ENCODE assay signal across 33 cellular contexts in the genomic region with DNA sequence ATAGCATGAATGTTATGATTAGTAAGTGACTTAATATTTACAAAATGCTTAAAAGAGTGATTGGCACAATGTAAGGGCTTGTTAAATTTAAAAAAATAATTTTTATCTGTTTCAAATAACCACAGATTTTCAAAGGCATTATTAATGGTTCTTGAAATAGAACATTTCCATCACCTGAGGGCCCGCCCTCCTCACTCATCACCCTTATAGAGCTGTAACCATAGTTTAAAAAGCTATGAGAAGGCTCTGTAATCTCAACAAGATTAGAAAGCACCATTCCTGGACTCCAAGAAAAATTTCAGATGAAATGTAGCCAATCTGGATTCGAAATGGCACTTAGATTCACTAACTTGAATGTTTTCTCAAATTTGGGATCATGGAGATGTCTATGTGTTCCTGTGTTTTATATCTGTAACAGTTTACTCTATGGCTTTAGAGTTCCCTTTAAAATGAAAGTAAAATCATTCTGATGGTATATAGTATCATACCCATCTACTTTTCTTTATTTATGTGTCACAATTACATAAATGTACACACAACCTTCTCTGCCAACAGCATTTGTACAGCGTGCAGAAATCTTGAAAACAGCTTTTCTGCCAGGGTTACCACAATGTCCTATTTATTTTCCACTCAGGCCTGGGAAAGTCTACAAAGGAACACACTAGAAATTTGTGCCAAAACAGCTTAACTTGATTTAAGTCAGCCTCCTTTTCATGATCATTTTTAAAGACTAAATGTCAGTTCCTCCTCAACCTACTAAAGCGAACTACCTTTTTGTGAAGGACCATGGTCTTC.
DNase-seq lines count a peak whose midpoint lies in the region; ATAC-seq, FAIRE-seq and TF ChIP-seq lines count a peak whose summit lies in the region.
"Had no signal": no experiment of that assay in that cellular context is flagged by ENCODE, and none has a peak within 500 bp of the region (broad histone marks: within the 10 kb centered on the region; RNA-seq: fewer than 3 reads in every experiment).

No MANE protein-coding gene starts in this region.

- H3K9me2 ChIP-seq in Loucy (replicated peaks; ENCODE audit: low read depth, low read length), result no peaks in the 10 kb centered on the region

- ATAC-seq in GM12878 (peak; percentile 36), HG03196 (IDR thresholded peaks at IDR 0.05; ENCODE audit: unreplicated experiment) (no peak), HG03342 (IDR thresholded peaks at IDR 0.05; ENCODE audit: unreplicated experiment) (no peak)
- ATAC-seq: effector memory CD8-positive, alpha-beta T cell; gastrocnemius medialis; HCT116 had no signal

- FAIRE-seq in GM12878 (lab: Jason Lieb, UNC), result no peak
- FAIRE-seq: urothelium cell line had no signal

- no peaks in the 10 kb centered on the region for H3F3A ChIP-seq in Loucy (ENCODE audit: low read depth)

- CTCF ChIA-PET in GM12878 (lab: Yijun Ruan, JAX), result interaction anchor here (0.7 to 2.3 kb wide), 2 partner anchors 12 to 31 kb away, joined by 3 to 9 read pairs; no protein-coding TSS in a partner anchor

- 3% methylated on average over 4 of the region's 4 CpGs for WGBS in GM12878 (ENCODE audit: insufficient coverage, insufficient replicate concordance, low lambda C conversion rate, missing lambda C conversion rate)

- H3K4me1 ChIP-seq in ACC112 (ENCODE audit: control insufficient read depth, insufficient read depth, low read length, unreplicated experiment), result peaks cover 27% of the 10 kb centered on the region
- H3K4me1 ChIP-seq in Loucy (ENCODE audit: insufficient read depth, low read length, poor library complexity, severe bottlenecking), result peaks cover 11% of the 10 kb centered on the region
- no peaks in the 10 kb centered on the region for H3K4me1 ChIP-seq in GM12878 (ENCODE audit: control insufficient read depth, insufficient read depth, low read length)

- SMC1A ChIA-PET in GM12878 (lab: Charles Lee; ENCODE audit: uncharacterized antibody, unreplicated experiment), result interaction anchor here (1.0 to 1.3 kb wide), 4 partner anchors 12 to 27 kb away, joined by 3 to 6 read pairs (median 3); no protein-coding TSS in a partner anchor

- H3K27ac ChIP-seq in ACC112 (ENCODE audit: low read depth, low read length), result no peak overlapping the region
- H3K27ac ChIP-seq in GM12878 (ENCODE audit: control insufficient read depth, insufficient read depth), result no peak overlapping the region
- H3K27ac ChIP-seq: gastrocnemius medialis, RWPE1, SK-N-MC, suprapubic skin had no signal

- H3K36me3 ChIP-seq in ACC112 (ENCODE audit: insufficient read depth, low read length), result no peaks in the 10 kb centered on the region
- no peaks in the 10 kb centered on the region for H3K36me3 ChIP-seq in Loucy (ENCODE audit: insufficient read depth, low read length)
- no peaks in the 10 kb centered on the region for H3K36me3 ChIP-seq in GM12878 (ENCODE audit: control insufficient read depth in 2 of 2, insufficient read depth in 2 of 2, low read length in 1 of 2)
- H3K36me3 ChIP-seq: gastrocnemius medialis, suprapubic skin had no signal

- H3K4me3 ChIP-seq in ACC112 (ENCODE audit: low read depth, low read length), result peak overlapping the region; percentile 51
- H3K4me3 ChIP-seq in Loucy (ENCODE audit: low read length, poor library complexity, severe bottlenecking), result peak overlapping the region; percentile 65
- H3K4me3 ChIP-seq in GM12878, result no peak overlapping the region
- H3K4me3 ChIP-seq: gastrocnemius medialis, SK-N-MC, suprapubic skin had no signal

- in situ Hi-C loops in GM12878 (cut with MboI), result no loop called here

- RAD21 ChIA-PET in GM12878 (lab: Charles Lee; ENCODE audit: unreplicated experiment), result interaction anchor here (1.0 to 1.1 kb wide), 2 partner anchors 10 to 35 kb away, joined by 3 to 5 read pairs; no protein-coding TSS in a partner anchor

- no peak for TF ChIP-seq RAD21 in GM12878 (IDR thresholded peaks at IDR 0.05; ENCODE audit: insufficient read depth, low read depth, low read length)

- no peak for TF ChIP-seq POLR2A in GM12878 (IDR thresholded peaks at IDR 0.05; ENCODE audit: low read depth, low read length)

- H3K27me3 ChIP-seq in ACC112 (ENCODE audit: insufficient read depth, low read length), result no peaks in the 10 kb centered on the region
- H3K27me3 ChIP-seq in Loucy (ENCODE audit: insufficient read depth, low read length, poor library complexity, severe bottlenecking), result no peaks in the 10 kb centered on the region
- no peaks in the 10 kb centered on the region for H3K27me3 ChIP-seq in GM12878 (replicated peaks in 1 of 2; ENCODE audit: control insufficient read depth in 2 of 2, insufficient read depth in 2 of 2, low read length in 1 of 2)
- H3K27me3 ChIP-seq: gastrocnemius medialis, suprapubic skin had no signal

- BruUV-seq in GM12878 (replicated peaks; lab: Mats Ljungman, UMichigan), result no TSS peak

- no peak for TF ChIP-seq CTCF in Loucy (conservative IDR thresholded peaks at IDR 0.05; ENCODE audit: low read length)
- no peak for TF ChIP-seq CTCF in GM12878 (IDR thresholded peaks at IDR 0.05 in 2 of 3, conservative IDR thresholded peaks at IDR 0.05 in 1 of 3; ENCODE audit: control insufficient read depth in 2 of 3, extremely low read depth in 1 of 3, insufficient read depth in 1 of 3, low read depth in 3 of 3, low read length in 3 of 3)

- POLR2A ChIA-PET in GM12878 (lab: Charles Lee), result interaction anchor here (0.7 to 0.9 kb wide), 2 partner anchors 10 to 12 kb away, joined by 4 to 10 read pairs; no protein-coding TSS in a partner anchor

- peak overlapping the region; percentile 36 for H3K9ac ChIP-seq in Loucy (ENCODE audit: low read depth, low read length, poor library complexity, severe bottlenecking)
- no peak overlapping the region for H3K9ac ChIP-seq in GM12878 (ENCODE audit: control insufficient read depth, insufficient read depth, low read length)

- DNase-seq in GM12878 (ENCODE audit: low read depth, low spot score) (no peak), medulla oblongata (ENCODE audit: extremely low spot score) (peak; percentile 6), hypothalamus (lab: John Stamatoyannopoulos, UW) (no peak)
- DNase-seq: ACHN; activated CD4-positive, alpha-beta T cell treated with anti-CD3 and anti-CD28 coated beads, Interleukin-2, amount 50 U/mL, for 1 hour; activated CD4-positive, CD25-positive, alpha-beta regulatory T cell; activated effector memory CD4-positive, alpha-beta T cell treated with anti-CD3 and anti-CD28 coated beads, Interleukin-2, amount 50 U/mL, for 16 hours; activated T-cell treated with anti-CD3 and anti-CD28 coated beads, Interleukin-2, amount 50 U/mL, for 24 hours; anterior cingulate cortex; caudate nucleus; CD4-positive, alpha-beta memory T cell; effector memory CD8-positive, alpha-beta T cell; erythroblast; gastrocnemius medialis; hippocampal formation; Kasumi-1; left cardiac atrium; mesenchymal stem cell; MV-4-11; NCI-H1436; NCI-H2107; NCI-H345; stimulated activated CD4-positive, alpha-beta T cell treated with anti-CD3 and anti-CD28 coated beads, Interleukin-1b, Interleukin-23, amount 100 ng/mL, for 48 hours; stimulated activated naive CD4-positive, alpha-beta T cell treated with Interleukin-2 at 50 U/mL for 16 hours had no signal

- H2AFZ ChIP-seq in ACC112 (ENCODE audit: low read length, unreplicated experiment) (peak overlapping the region; percentile 98), Loucy (ENCODE audit: low read length) (peak overlapping the region; percentile 93), GM12878 (ENCODE audit: control insufficient read depth, low read depth, low read length) (no peak overlapping the region)

- H3K79me2 ChIP-seq in ACC112 (ENCODE audit: control insufficient read depth, insufficient read depth, low read length, unreplicated experiment) (no peaks in the 10 kb centered on the region), Loucy (ENCODE audit: insufficient read depth, low read length) (no peaks in the 10 kb centered on the region), GM12878 (ENCODE audit: control insufficient read depth, insufficient read depth, low read length) (no peaks in the 10 kb centered on the region)

- TF ChIP-seq EP300 in GM12878 (IDR thresholded peaks at IDR 0.05; ENCODE audit: borderline replicate concordance in 1 of 2, control insufficient read depth in 1 of 2, low read depth in 2 of 2, low read length in 2 of 2), result no peak

- H4K20me1 ChIP-seq in Loucy (ENCODE audit: insufficient read depth, low read length, poor library complexity, severe bottlenecking) (no peaks in the 10 kb centered on the region), GM12878 (ENCODE audit: control insufficient read depth, insufficient read depth) (no peaks in the 10 kb centered on the region)

- H3K9me3 ChIP-seq in Loucy (ENCODE audit: insufficient read depth, low read depth, low read length) (no peaks in the 10 kb centered on the region), GM12878 (replicated peaks; ENCODE audit: control insufficient read depth, insufficient read depth, low read length) (no peaks in the 10 kb centered on the region)
- H3K9me3 ChIP-seq: gastrocnemius medialis, suprapubic skin had no signal

- intact Hi-C loops in GM12878 (cut with micrococcal nuclease; ENCODE audit: unreplicated experiment), result no loop called here

- H3K4me2 ChIP-seq in Loucy (ENCODE audit: low read depth, low read length, poor library complexity, severe bottlenecking), result peak overlapping the region; percentile 63
- no peak overlapping the region for H3K4me2 ChIP-seq in GM12878 (ENCODE audit: control insufficient read depth, insufficient read depth)

TF ChIP-seq in GM12878, 131 proteins besides CTCF, POLR2A, EP300 and RAD21 (continues in another document):
- no peak for TF ChIP-seq NFYA (IDR thresholded peaks at IDR 0.05; ENCODE audit: borderline replicate concordance, low read depth, low read length)
